In the genomic region with DNA sequence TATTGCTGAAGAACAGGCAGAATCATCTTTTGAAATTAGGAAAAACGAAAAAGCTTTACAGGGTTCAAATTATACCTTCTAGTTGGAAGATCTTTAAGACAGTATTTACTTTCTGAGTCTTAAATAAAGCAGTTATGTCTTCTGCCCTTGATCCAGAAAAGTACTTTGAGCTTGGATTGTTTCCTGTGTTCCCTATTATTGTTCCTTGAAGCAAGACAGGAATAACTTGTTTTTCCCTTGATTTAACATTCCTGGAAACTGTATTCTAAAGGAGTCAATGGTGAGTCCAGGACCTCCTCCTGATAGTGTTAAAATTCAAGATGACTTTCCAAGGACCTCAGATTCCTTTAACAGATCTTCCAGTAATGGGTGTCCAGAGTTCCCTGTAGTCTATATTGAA, we compare ENCODE assay signal across 25 cellular contexts.
"Had no signal": no experiment of that assay in that cellular context is flagged by ENCODE, and none has a peak within 500 bp of the region (broad histone marks: within the 10 kb centered on the region; RNA-seq: fewer than 3 reads in every experiment).

No MANE protein-coding gene starts in this region.

- H3K27me3 ChIP-seq: ovary, right atrium auricular region, right lobe of liver, tibial nerve, uterus had no signal

- DNase-seq: hypothalamus; immature natural killer cell; kidney; left ventricle myocardium inferior; midbrain; mucosa of descending colon; naive thymus-derived CD4-positive, alpha-beta T cell; ovary; right lobe of liver; stimulated activated CD4-positive, alpha-beta T cell treated with anti-CD3 and anti-CD28 coated beads, Interleukin-1b, Interleukin-23, amount 100 ng/mL, for 48 hours; stimulated activated CD4-positive, alpha-beta T cell treated with anti-CD3 and anti-CD28 coated beads, Interleukin-2, amount 100 ng/mL, for 48 hours; stimulated activated CD4-positive, alpha-beta T cell treated with anti-CD3 and anti-CD28 coated beads, Interleukin-4, amount 100 ng/mL, for 4 hours; stimulated activated CD8-positive, alpha-beta memory T cell treated with anti-CD3 and anti-CD28 coated beads, Interleukin-4, amount 100 ng/mL, for 48 hours; stimulated activated naive CD4-positive, alpha-beta T cell treated with Interleukin-2 at 50 U/mL for 16 hours; stimulated activated naive CD8-positive, alpha-beta T cell treated with anti-CD3 and anti-CD28 coated beads, Interleukin-15, amount 100 ng/mL, for 72 hours; substantia nigra; uterus had no signal

- H3K4me3 Mint-ChIP-seq: immature natural killer cell; memory B cell; naive thymus-derived CD4-positive, alpha-beta T cell; natural killer cell treated with Interleukin-12 subunit alpha and Interleukin-12 subunit beta and Interleukin-15 and Interleukin-18, amount 100 ng/mL, for 72 hours; stimulated activated memory B cell treated with anti-CD40 and anti-IgM and Interleukin-4, amounts not matched to agents 10 μg/mL and 1 μg/mL and 100 μg/mL, for 72 hours; stimulated activated naive CD8-positive, alpha-beta T cell treated with anti-CD3 and anti-CD28 coated beads, Interleukin-15, amount 100 ng/mL, for 72 hours; type B pancreatic cell had no signal

- H3K4me3 ChIP-seq: left ventricle myocardium inferior, mucosa of descending colon, ovary, right atrium auricular region, right lobe of liver, smooth muscle cell, tibial nerve, uterus had no signal

- H3K27ac ChIP-seq: left ventricle myocardium inferior, ovary, right atrium auricular region, right lobe of liver, tibial nerve, uterus had no signal

- H3K36me3 Mint-ChIP-seq: natural killer cell treated with Interleukin-12 subunit alpha and Interleukin-12 subunit beta and Interleukin-15 and Interleukin-18, amount 100 ng/mL, for 72 hours had no signal

- H3K4me1 ChIP-seq: left ventricle myocardium inferior, right atrium auricular region, right lobe of liver, tibial nerve, uterus had no signal

- H3K4me1 Mint-ChIP-seq: immature natural killer cell; stimulated activated memory B cell treated with anti-CD40 and anti-IgM and Interleukin-4, amounts not matched to agents 10 μg/mL and 1 μg/mL and 100 μg/mL, for 72 hours; stimulated activated naive CD8-positive, alpha-beta T cell treated with anti-CD3 and anti-CD28 coated beads, Interleukin-15, amount 100 ng/mL, for 72 hours had no signal

- H3K27me3 Mint-ChIP-seq: memory B cell; naive thymus-derived CD4-positive, alpha-beta T cell; natural killer cell treated with Interleukin-12 subunit alpha and Interleukin-12 subunit beta and Interleukin-15 and Interleukin-18, amount 100 ng/mL, for 72 hours; progenitor cell of endocrine pancreas; stimulated activated memory B cell treated with anti-CD40 and anti-IgM and Interleukin-4, amounts not matched to agents 10 μg/mL and 1 μg/mL and 100 μg/mL, for 72 hours; stimulated activated naive CD8-positive, alpha-beta T cell treated with anti-CD3 and anti-CD28 coated beads, Interleukin-15, amount 100 ng/mL, for 72 hours; type B pancreatic cell had no signal

- H3K36me3 ChIP-seq: ovary, right atrium auricular region, uterus had no signal

- H3K9me3 Mint-ChIP-seq: immature natural killer cell; memory B cell; natural killer cell treated with Interleukin-12 subunit alpha and Interleukin-12 subunit beta and Interleukin-15 and Interleukin-18, amount 100 ng/mL, for 72 hours; stimulated activated memory B cell treated with anti-CD40 and anti-IgM and Interleukin-4, amounts not matched to agents 10 μg/mL and 1 μg/mL and 100 μg/mL, for 72 hours; stimulated activated naive CD8-positive, alpha-beta T cell treated with anti-CD3 and anti-CD28 coated beads, Interleukin-15, amount 100 ng/mL, for 72 hours had no signal

- H3K27ac Mint-ChIP-seq: memory B cell; natural killer cell treated with Interleukin-12 subunit alpha and Interleukin-12 subunit beta and Interleukin-15 and Interleukin-18, amount 100 ng/mL, for 72 hours; progenitor cell of endocrine pancreas; stimulated activated memory B cell treated with anti-CD40 and anti-IgM and Interleukin-4, amounts not matched to agents 10 μg/mL and 1 μg/mL and 100 μg/mL, for 72 hours; type B pancreatic cell had no signal

- H3K9me3 ChIP-seq: left ventricle myocardium inferior, mucosa of descending colon, ovary, right atrium auricular region, right lobe of liver, tibial nerve, uterus had no signal

- ATAC-seq: mucosa of descending colon; naive thymus-derived CD4-positive, alpha-beta T cell; natural killer cell treated with Interleukin-12 subunit alpha and Interleukin-12 subunit beta and Interleukin-15 and Interleukin-18, amount 100 ng/mL, for 72 hours; right lobe of liver; stimulated activated memory B cell treated with anti-CD40 and anti-IgM and Interleukin-4, amounts not matched to agents 10 μg/mL and 1 μg/mL and 100 μg/mL, for 72 hours; stimulated activated naive CD8-positive, alpha-beta T cell treated with anti-CD3 and anti-CD28 coated beads, Interleukin-15, amount 100 ng/mL, for 72 hours had no signal
